In genomic region chr13:96091164-96091931, GRCh38 we compare ENCODE assay signal across 8 cellular contexts. TPM values are rescaled to one million over a fixed set of nuclear protein-coding genes. Genes with fewer than 3 reads are reported as not detected.
A peak's percentile ranks its signal among the peaks of the same experiment; 100 is the strongest.
DNase-seq lines count a peak whose midpoint lies in the region; ATAC-seq and TF ChIP-seq lines count a peak whose summit lies in the region.

No MANE protein-coding gene starts in this region.

- no peak overlapping the region for H3K27ac ChIP-seq in psoas muscle

- ATAC-seq in psoas muscle (no peak), HG03457 (IDR thresholded peaks at IDR 0.05; ENCODE audit: unreplicated experiment) (no peak), GM21717 (IDR thresholded peaks at IDR 0.05; ENCODE audit: unreplicated experiment) (no peak)

- H3K4me1 ChIP-seq in psoas muscle: no peaks in the 10 kb centered on the region

- WGBS in psoas muscle, 3 donors: 1 to 2% (median 1%) methylated on average over 50 to 53 of the region's 53 CpGs

- H3K4me3 ChIP-seq in psoas muscle: peak overlapping the region; percentile 61

- POLR2A ChIA-PET in GM10248 (lab: Yijun Ruan, JAX): no interaction called here

- H3K9me3 ChIP-seq in psoas muscle: no peaks in the 10 kb centered on the region

- peaks cover 0 to 77% (median 8%) of the 10 kb centered on the region in 3 donors for H3K27me3 ChIP-seq in psoas muscle (ENCODE audit: insufficient read depth in 3 of 3, low read length in 2 of 3)

- CTCF ChIA-PET in GM10248 (lab: Yijun Ruan, JAX): no interaction called here

- H3K36me3 ChIP-seq in psoas muscle (ENCODE audit: insufficient read depth in 1 of 2, low read depth in 1 of 2): no peaks in the 10 kb centered on the region

- peak; percentile 20 for DNase-seq in GM10248 (ENCODE audit: extremely low spot score)
- DNase-seq in NCI-H526 treated with DMSO at 0.1 percent for 48 hours (lab: John Stamatoyannopoulos, UW): peak; percentile 64
- peak in 39 of 42 donors; percentile 5 to 63 (median 34) for DNase-seq in head of caudate nucleus
- peak in 1 of 2 donors; percentile 13 for DNase-seq in psoas muscle
- DNase-seq in SIG-M5 (lab: John Stamatoyannopoulos, UW): no peak
- no peak for DNase-seq in cortex of kidney (lab: John Stamatoyannopoulos, UW)

- TF ChIP-seq CTCF in GM10248 (IDR thresholded peaks at IDR 0.05; ENCODE audit: control extremely low read depth, extremely low read depth, low read depth, missing control alignments) (no peak), psoas muscle (IDR thresholded peaks at IDR 0.05) (no peak)

- intact Hi-C loops in head of caudate nucleus (cut with DNase I): no loop called here
- intact Hi-C loops in psoas muscle (cut with DNase I): no loop called here

RNA-seq across cellular contexts. Expression of gene HS6ST3, which starts 1.4 kb away (rescaled TPM):
- under 1 TPM; 0.07 to 0.58 (median 0.19) TPM for total RNA-seq in psoas muscle
- under 1 TPM; 0.01 to 0.13 (median 0.10) TPM for polyA plus RNA-seq in psoas muscle

RNA-seq across cellular contexts. Expression of gene UGGT2, which starts 38.1 kb away (rescaled TPM):
- 1 to 10 TPM; 4.3 to 7.2 (median 5.9) TPM for total RNA-seq in psoas muscle
- 1 to 10 TPM; 2.1 to 3.1 (median 2.7) TPM for polyA plus RNA-seq in psoas muscle

Comparison
In these comparisons a context has a peak if more than half of its experiments do, and no peak if none do; other contexts are left out.
1. DNase-seq: peak in GM10248 (single experiment), NCI-H526 treated with DMSO at 0.1 percent for 48 hours (single experiment) and head of caudate nucleus (39 of 42); none in SIG-M5 (single experiment) and cortex of kidney (single experiment).